In genomic region chr11:64313491-64314145, GRCh38 we compare ENCODE assay signal across 11 cellular contexts. TPM values are rescaled to one million over a fixed set of nuclear protein-coding genes. Genes with fewer than 3 reads are reported as not detected.
DNase-seq lines count a peak whose midpoint lies in the region; TF ChIP-seq lines count a peak whose summit lies in the region.
"Had no signal": no experiment of that assay in that cellular context is flagged by ENCODE, and none has a peak within 500 bp of the region (broad histone marks: within the 10 kb centered on the region; RNA-seq: fewer than 3 reads in every experiment).

No MANE protein-coding gene starts in this region.

- no peaks in the 10 kb centered on the region for H3K9me3 Mint-ChIP-seq in chondrocyte (ENCODE audit: low read depth)

- WGBS in testis, 2 donors = 70 to 77% methylated on average over 10 to 16 of the region's 18 CpGs

- H3K27me3 Mint-ChIP-seq in chondrocyte (ENCODE audit: low read depth) = no peaks in the 10 kb centered on the region

- H3K27ac Mint-ChIP-seq in chondrocyte (ENCODE audit: unreplicated experiment) = peak overlapping the region; percentile 39

- peak overlapping the region; percentile 42 to 71 for H3K27ac ChIP-seq in testis
- H3K27ac ChIP-seq: WERI-Rb-1 had no signal

- TF ChIP-seq CTCF in chondrocyte (IDR thresholded peaks at IDR 0.05) (no peak), testis (IDR thresholded peaks at IDR 0.05) (no peak)

- H3K4me1 Mint-ChIP-seq in chondrocyte (ENCODE audit: low read depth) = peaks cover 10% of the 10 kb centered on the region

- no peak for TF ChIP-seq POLR2A in testis (IDR thresholded peaks at IDR 0.05)

- intact Hi-C loops in testis (cut with DNase I; ENCODE audit: low total_unique reads) = no loop called here

- no peaks in the 10 kb centered on the region for H3K4me1 ChIP-seq in testis

- no peak overlapping the region for H3K4me3 Mint-ChIP-seq in chondrocyte (ENCODE audit: unreplicated experiment)

- no peaks in the 10 kb centered on the region for H3K36me3 ChIP-seq in testis (ENCODE audit: low read depth, missing control alignments)

- no peaks in the 10 kb centered on the region for H3K27me3 ChIP-seq in testis

- H3K36me3 Mint-ChIP-seq in chondrocyte (ENCODE audit: low read depth) = no peaks in the 10 kb centered on the region

- DNase-seq in MV-4-11 (lab: John Stamatoyannopoulos, UW) = peak; percentile 79
- DNase-seq in chondrocyte (ENCODE audit: low spot score) = no peak
- DNase-seq in medulla oblongata (ENCODE audit: extremely low spot score) = peak; percentile 38
- peak; percentile 55 for DNase-seq in testis
- no peak for DNase-seq in NCI-H128 (lab: John Stamatoyannopoulos, UW; ENCODE audit: unreplicated experiment)
- DNase-seq in NCI-H1105 (lab: John Stamatoyannopoulos, UW) = no peak
- DNase-seq in NCI-H524 (lab: John Stamatoyannopoulos, UW) = no peak
- DNase-seq: GF-D8, OCI-M1, WERI-Rb-1 had no signal

- no peak overlapping the region for H3K4me3 ChIP-seq in testis

- no peaks in the 10 kb centered on the region for H3K9me3 ChIP-seq in testis

RNA-seq across cellular contexts. Expression of gene TRMT112, which starts 3.7 kb away (rescaled TPM):
- total RNA-seq in chondrocyte = 122 to 182 TPM (median 126 TPM) in 3 replicates
- 100 to 1,000 TPM; 303 to 340 TPM for total RNA-seq in testis
- polyA plus RNA-seq in testis (ENCODE audit: insufficient read depth, low read depth, low replicate concordance) = 275 TPM

RNA-seq across cellular contexts. Expression of gene PRDX5, which starts 4.3 kb away (rescaled TPM):
- total RNA-seq in chondrocyte (181 to 234 TPM (median 232 TPM) in 3 replicates), testis (100 to 1,000 TPM; 189 to 271 TPM)
- polyA plus RNA-seq in testis (ENCODE audit: insufficient read depth, low read depth, low replicate concordance) = 287 TPM

RNA-seq across cellular contexts. Expression of gene ESRRA, which starts 8.3 kb away (rescaled TPM):
- 25.6 to 30.7 TPM (median 29.6 TPM) in 3 replicates for total RNA-seq in chondrocyte
- total RNA-seq in testis = 10 to 100 TPM; 19.3 to 22.0 TPM
- polyA plus RNA-seq in testis (ENCODE audit: insufficient read depth, low read depth, low replicate concordance) = 13.7 TPM

RNA-seq across cellular contexts. Expression of gene CATSPERZ, which starts 13.5 kb away (rescaled TPM):
- total RNA-seq in chondrocyte (0.92 to 1.0 TPM in 2 of 3 replicates, not detected in the other), testis (100 to 1,000 TPM; 278 to 484 TPM)
- polyA plus RNA-seq in testis (ENCODE audit: insufficient read depth, low read depth, low replicate concordance) = 1,116 TPM
- total RNA-seq: omental fat pad had no signal

RNA-seq across cellular contexts. Expression of gene KCNK4, which starts 22.5 kb away (rescaled TPM):
- total RNA-seq in chondrocyte (0.22 to 0.39 TPM in 2 of 3 replicates, not detected in the other), testis (under 1 TPM in 1 of 2 donors, not detected in 1; 0.24 TPM)
- not detected for polyA plus RNA-seq in testis (ENCODE audit: insufficient read depth, low read depth, low replicate concordance)
- total RNA-seq: omental fat pad had no signal

Comparison
In these comparisons a context has a peak if more than half of its experiments do, and no peak if none do; other contexts are left out.
1. DNase-seq: peak in MV-4-11 (single experiment), medulla oblongata (single experiment) and testis (single experiment); none in chondrocyte (single experiment), NCI-H128 (single experiment), NCI-H1105 (single experiment) and NCI-H524 (0 of 2).